Comparison of ENCODE assay signal across 1 cellular context in the genomic region with DNA sequence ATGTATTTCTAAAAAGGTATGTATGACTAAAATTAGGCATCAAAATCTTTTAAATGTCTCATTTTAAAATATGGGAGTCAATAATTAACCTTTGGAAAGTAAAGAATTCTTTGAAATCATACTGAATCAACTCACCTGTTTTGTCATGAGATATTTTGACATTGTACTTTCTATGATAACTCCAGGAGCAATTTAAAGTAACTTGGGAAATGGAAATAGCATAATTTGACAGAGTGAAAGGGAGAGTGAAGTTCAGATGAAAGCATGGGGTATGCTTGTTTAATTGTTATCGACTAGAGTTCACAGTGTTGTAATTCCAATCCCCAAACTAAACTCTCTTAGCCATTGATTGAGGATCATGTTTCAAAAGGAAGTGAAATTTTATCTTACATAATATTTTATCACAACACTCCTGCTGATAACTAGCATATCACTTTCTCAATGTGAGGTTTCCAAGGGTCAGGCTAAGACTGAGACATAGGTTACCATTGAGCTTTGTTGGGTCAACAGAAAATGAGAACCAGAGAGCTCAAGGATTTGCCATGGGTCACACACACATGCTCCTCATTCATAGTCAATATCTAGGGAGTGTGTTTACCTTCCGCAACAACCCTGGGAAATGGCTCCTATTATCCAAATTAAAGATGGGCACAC.
TF ChIP-seq lines count a peak whose summit lies in the region.

No MANE protein-coding gene starts in this region.

TF ChIP-seq in HepG2, 621 proteins besides CTCF, POLR2A, EP300 and RAD21 (continued from another document and continues in another):
- no peak for TF ChIP-seq MAZ (IDR thresholded peaks at IDR 0.05; ENCODE audit: borderline replicate concordance, low read depth, low read length)
- TF ChIP-seq MAZ (CRISPR knock-in tag; IDR thresholded peaks at IDR 0.05; ENCODE audit: low read depth) = 0 out of 2 replicates have a peak, but pooled peaks have one; percentile 26
- TF ChIP-seq REPIN1 (CRISPR knock-in tag; IDR thresholded peaks at IDR 0.05; ENCODE audit: borderline replicate concordance, low read depth) = peak; percentile 33; the same call in 1 of the 2 replicates
- TF ChIP-seq, protein P1, sequence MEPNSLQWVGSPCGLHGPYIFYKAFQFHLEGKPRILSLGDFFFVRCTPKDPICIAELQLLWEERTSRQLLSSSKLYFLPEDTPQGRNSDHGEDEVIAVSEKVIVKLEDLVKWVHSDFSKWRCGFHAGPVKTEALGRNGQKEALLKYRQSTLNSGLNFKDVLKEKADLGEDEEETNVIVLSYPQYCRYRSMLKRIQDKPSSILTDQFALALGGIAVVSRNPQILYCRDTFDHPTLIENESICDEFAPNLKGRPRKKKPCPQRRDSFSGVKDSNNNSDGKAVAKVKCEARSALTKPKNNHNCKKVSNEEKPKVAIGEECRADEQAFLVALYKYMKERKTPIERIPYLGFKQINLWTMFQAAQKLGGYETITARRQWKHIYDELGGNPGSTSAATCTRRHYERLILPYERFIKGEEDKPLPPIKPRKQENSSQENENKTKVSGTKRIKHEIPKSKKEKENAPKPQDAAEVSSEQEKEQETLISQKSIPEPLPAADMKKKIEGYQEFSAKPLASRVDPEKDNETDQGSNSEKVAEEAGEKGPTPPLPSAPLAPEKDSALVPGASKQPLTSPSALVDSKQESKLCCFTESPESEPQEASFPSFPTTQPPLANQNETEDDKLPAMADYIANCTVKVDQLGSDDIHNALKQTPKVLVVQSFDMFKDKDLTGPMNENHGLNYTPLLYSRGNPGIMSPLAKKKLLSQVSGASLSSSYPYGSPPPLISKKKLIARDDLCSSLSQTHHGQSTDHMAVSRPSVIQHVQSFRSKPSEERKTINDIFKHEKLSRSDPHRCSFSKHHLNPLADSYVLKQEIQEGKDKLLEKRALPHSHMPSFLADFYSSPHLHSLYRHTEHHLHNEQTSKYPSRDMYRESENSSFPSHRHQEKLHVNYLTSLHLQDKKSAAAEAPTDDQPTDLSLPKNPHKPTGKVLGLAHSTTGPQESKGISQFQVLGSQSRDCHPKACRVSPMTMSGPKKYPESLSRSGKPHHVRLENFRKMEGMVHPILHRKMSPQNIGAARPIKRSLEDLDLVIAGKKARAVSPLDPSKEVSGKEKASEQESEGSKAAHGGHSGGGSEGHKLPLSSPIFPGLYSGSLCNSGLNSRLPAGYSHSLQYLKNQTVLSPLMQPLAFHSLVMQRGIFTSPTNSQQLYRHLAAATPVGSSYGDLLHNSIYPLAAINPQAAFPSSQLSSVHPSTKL (CRISPR knock-in tag; IDR thresholded peaks at IDR 0.05) = peak; percentile 84
- no peak for TF ChIP-seq MTF1 (CRISPR knock-in tag; IDR thresholded peaks at IDR 0.05)
- no peak for TF ChIP-seq ZNF569 (CRISPR knock-in tag; IDR thresholded peaks at IDR 0.05; ENCODE audit: borderline replicate concordance)
- TF ChIP-seq, protein P2, sequence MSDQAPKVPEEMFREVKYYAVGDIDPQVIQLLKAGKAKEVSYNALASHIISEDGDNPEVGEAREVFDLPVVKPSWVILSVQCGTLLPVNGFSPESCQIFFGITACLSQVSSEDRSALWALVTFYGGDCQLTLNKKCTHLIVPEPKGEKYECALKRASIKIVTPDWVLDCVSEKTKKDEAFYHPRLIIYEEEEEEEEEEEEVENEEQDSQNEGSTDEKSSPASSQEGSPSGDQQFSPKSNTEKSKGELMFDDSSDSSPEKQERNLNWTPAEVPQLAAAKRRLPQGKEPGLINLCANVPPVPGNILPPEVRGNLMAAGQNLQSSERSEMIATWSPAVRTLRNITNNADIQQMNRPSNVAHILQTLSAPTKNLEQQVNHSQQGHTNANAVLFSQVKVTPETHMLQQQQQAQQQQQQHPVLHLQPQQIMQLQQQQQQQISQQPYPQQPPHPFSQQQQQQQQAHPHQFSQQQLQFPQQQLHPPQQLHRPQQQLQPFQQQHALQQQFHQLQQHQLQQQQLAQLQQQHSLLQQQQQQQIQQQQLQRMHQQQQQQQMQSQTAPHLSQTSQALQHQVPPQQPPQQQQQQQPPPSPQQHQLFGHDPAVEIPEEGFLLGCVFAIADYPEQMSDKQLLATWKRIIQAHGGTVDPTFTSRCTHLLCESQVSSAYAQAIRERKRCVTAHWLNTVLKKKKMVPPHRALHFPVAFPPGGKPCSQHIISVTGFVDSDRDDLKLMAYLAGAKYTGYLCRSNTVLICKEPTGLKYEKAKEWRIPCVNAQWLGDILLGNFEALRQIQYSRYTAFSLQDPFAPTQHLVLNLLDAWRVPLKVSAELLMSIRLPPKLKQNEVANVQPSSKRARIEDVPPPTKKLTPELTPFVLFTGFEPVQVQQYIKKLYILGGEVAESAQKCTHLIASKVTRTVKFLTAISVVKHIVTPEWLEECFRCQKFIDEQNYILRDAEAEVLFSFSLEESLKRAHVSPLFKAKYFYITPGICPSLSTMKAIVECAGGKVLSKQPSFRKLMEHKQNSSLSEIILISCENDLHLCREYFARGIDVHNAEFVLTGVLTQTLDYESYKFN (CRISPR knock-in tag; conservative IDR thresholded peaks at IDR 0.05) = peak; percentile 92
- TF ChIP-seq, protein P3, sequence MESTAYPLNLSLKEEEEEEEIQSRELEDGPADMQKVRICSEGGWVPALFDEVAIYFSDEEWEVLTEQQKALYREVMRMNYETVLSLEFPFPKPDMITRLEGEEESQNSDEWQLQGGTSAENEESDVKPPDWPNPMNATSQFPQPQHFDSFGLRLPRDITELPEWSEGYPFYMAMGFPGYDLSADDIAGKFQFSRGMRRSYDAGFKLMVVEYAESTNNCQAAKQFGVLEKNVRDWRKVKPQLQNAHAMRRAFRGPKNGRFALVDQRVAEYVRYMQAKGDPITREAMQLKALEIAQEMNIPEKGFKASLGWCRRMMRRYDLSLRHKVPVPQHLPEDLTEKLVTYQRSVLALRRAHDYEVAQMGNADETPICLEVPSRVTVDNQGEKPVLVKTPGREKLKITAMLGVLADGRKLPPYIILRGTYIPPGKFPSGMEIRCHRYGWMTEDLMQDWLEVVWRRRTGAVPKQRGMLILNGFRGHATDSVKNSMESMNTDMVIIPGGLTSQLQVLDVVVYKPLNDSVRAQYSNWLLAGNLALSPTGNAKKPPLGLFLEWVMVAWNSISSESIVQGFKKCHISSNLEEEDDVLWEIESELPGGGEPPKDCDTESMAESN (CRISPR knock-in tag; conservative IDR thresholded peaks at IDR 0.05) = no peak
- TF ChIP-seq, protein P4, sequence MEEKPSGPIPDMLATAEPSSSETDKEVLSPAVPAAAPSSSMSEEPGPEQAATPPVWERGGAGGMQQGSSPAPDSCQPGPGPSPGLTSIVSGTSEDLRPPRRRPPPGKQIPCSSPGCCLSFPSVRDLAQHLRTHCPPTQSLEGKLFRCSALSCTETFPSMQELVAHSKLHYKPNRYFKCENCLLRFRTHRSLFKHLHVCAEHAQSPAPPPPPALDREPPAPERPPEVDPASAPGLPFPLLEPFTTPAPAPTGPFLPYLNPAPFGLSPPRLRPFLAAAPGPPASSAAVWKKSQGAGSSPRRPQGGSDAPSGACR (CRISPR knock-in tag; IDR thresholded peaks at IDR 0.05) = peak; percentile 63; the same call in 1 of the 2 replicates
- peak in 1 of 2 experiments; percentile 39; a peak in 1 of 4 replicates for TF ChIP-seq KLF16 (CRISPR knock-in tag; IDR thresholded peaks at IDR 0.05)
- TF ChIP-seq NCOA2 (CRISPR knock-in tag; IDR thresholded peaks at IDR 0.05) = peak; percentile 83
- TF ChIP-seq HDAC2 (CRISPR knock-in tag; IDR thresholded peaks at IDR 0.05) = no peak
- TF ChIP-seq REL (CRISPR knock-in tag; conservative IDR thresholded peaks at IDR 0.05) = no peak
- peak; percentile 93 for TF ChIP-seq GATAD2A (CRISPR knock-in tag; IDR thresholded peaks at IDR 0.05)
- no peak for TF ChIP-seq MTA3 (CRISPR knock-in tag; IDR thresholded peaks at IDR 0.05)
- TF ChIP-seq, protein P5, sequence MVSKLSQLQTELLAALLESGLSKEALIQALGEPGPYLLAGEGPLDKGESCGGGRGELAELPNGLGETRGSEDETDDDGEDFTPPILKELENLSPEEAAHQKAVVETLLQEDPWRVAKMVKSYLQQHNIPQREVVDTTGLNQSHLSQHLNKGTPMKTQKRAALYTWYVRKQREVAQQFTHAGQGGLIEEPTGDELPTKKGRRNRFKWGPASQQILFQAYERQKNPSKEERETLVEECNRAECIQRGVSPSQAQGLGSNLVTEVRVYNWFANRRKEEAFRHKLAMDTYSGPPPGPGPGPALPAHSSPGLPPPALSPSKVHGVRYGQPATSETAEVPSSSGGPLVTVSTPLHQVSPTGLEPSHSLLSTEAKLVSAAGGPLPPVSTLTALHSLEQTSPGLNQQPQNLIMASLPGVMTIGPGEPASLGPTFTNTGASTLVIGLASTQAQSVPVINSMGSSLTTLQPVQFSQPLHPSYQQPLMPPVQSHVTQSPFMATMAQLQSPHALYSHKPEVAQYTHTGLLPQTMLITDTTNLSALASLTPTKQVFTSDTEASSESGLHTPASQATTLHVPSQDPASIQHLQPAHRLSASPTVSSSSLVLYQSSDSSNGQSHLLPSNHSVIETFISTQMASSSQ (IDR thresholded peaks at IDR 0.05; ENCODE audit: low read depth) = peak; percentile 8; the same call in 1 of the 2 replicates
- TF ChIP-seq, protein P5 (CRISPR knock-in tag; IDR thresholded peaks at IDR 0.05; ENCODE audit: borderline replicate concordance) = no peak
- TF ChIP-seq ZNF160 (CRISPR knock-in tag; IDR thresholded peaks at IDR 0.05) = no peak
- TF ChIP-seq, protein P6, sequence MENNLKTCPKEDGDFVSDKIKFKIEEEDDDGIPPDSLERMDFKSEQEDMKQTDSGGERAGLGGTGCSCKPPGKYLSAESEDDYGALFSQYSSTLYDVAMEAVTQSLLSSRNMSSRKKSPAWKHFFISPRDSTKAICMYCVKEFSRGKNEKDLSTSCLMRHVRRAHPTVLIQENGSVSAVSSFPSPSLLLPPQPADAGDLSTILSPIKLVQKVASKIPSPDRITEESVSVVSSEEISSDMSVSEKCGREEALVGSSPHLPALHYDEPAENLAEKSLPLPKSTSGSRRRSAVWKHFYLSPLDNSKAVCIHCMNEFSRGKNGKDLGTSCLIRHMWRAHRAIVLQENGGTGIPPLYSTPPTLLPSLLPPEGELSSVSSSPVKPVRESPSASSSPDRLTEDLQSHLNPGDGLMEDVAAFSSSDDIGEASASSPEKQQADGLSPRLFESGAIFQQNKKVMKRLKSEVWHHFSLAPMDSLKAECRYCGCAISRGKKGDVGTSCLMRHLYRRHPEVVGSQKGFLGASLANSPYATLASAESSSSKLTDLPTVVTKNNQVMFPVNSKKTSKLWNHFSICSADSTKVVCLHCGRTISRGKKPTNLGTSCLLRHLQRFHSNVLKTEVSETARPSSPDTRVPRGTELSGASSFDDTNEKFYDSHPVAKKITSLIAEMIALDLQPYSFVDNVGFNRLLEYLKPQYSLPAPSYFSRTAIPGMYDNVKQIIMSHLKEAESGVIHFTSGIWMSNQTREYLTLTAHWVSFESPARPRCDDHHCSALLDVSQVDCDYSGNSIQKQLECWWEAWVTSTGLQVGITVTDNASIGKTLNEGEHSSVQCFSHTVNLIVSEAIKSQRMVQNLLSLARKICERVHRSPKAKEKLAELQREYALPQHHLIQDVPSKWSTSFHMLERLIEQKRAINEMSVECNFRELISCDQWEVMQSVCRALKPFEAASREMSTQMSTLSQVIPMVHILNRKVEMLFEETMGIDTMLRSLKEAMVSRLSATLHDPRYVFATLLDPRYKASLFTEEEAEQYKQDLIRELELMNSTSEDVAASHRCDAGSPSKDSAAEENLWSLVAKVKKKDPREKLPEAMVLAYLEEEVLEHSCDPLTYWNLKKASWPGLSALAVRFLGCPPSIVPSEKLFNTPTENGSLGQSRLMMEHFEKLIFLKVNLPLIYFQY (CRISPR knock-in tag; IDR thresholded peaks at IDR 0.05; ENCODE audit: borderline replicate concordance) = no peak
- TF ChIP-seq, protein P7, sequence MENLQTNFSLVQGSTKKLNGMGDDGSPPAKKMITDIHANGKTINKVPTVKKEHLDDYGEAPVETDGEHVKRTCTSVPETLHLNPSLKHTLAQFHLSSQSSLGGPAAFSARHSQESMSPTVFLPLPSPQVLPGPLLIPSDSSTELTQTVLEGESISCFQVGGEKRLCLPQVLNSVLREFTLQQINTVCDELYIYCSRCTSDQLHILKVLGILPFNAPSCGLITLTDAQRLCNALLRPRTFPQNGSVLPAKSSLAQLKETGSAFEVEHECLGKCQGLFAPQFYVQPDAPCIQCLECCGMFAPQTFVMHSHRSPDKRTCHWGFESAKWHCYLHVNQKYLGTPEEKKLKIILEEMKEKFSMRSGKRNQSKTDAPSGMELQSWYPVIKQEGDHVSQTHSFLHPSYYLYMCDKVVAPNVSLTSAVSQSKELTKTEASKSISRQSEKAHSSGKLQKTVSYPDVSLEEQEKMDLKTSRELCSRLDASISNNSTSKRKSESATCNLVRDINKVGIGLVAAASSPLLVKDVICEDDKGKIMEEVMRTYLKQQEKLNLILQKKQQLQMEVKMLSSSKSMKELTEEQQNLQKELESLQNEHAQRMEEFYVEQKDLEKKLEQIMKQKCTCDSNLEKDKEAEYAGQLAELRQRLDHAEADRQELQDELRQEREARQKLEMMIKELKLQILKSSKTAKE (CRISPR knock-in tag; IDR thresholded peaks at IDR 0.05; ENCODE audit: borderline replicate concordance) = peak; percentile 31; the same call in 1 of the 2 replicates
- no peak for TF ChIP-seq SOX6 (IDR thresholded peaks at IDR 0.05)
- TF ChIP-seq SOX6 (CRISPR knock-in tag; IDR thresholded peaks at IDR 0.05) = peak; percentile 84
- TF ChIP-seq, protein P8, sequence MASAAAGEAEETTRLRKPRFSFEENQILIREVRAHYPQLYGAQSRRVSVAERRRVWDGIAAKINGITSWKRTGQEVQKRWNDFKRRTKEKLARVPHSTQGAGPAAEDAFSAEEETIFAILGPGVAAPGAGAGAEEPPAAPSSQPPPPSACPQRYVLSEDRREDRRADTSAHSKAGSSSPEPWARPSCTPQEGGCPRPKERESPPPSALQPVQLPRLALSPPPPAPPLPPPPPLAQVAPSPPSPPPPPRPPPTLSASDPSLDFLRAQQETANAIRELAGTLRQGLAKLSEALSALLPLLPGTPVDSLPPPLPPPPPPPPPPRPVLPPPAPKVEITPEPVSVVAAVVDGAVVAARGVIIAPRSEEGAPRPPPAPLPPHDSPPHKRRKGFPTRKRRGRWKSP (CRISPR knock-in tag; IDR thresholded peaks at IDR 0.05) = no peak
- peak; percentile 12; the same call in 1 of the 2 replicates for TF ChIP-seq ERF (CRISPR knock-in tag; IDR thresholded peaks at IDR 0.05)
- TF ChIP-seq HIVEP1 (CRISPR knock-in tag; IDR thresholded peaks at IDR 0.05) = no peak
- TF ChIP-seq ZFP82 (CRISPR knock-in tag; IDR thresholded peaks at IDR 0.05; ENCODE audit: borderline replicate concordance) = no peak
- TF ChIP-seq MIER3 (CRISPR knock-in tag; IDR thresholded peaks at IDR 0.05; ENCODE audit: borderline replicate concordance) = no peak; the same call in 1 of the 2 replicates
- 0 out of 2 replicates have a peak, but pooled peaks have one; percentile 59 for TF ChIP-seq ZNF761 (CRISPR knock-in tag; conservative IDR thresholded peaks at IDR 0.05)
- TF ChIP-seq ZFY (CRISPR knock-in tag; IDR thresholded peaks at IDR 0.05) = no peak
- TF ChIP-seq ZNF598 (CRISPR knock-in tag; IDR thresholded peaks at IDR 0.05; ENCODE audit: borderline replicate concordance) = no peak
- TF ChIP-seq STAG1 (CRISPR knock-in tag; IDR thresholded peaks at IDR 0.05) = peak; percentile 14; the same call in 1 of the 2 replicates
- peak; percentile 39; the same call in 1 of the 2 replicates for TF ChIP-seq NFIC (IDR thresholded peaks at IDR 0.05; ENCODE audit: low read length)
